ENCODE assay signal across 12 cellular contexts in the genomic region with DNA sequence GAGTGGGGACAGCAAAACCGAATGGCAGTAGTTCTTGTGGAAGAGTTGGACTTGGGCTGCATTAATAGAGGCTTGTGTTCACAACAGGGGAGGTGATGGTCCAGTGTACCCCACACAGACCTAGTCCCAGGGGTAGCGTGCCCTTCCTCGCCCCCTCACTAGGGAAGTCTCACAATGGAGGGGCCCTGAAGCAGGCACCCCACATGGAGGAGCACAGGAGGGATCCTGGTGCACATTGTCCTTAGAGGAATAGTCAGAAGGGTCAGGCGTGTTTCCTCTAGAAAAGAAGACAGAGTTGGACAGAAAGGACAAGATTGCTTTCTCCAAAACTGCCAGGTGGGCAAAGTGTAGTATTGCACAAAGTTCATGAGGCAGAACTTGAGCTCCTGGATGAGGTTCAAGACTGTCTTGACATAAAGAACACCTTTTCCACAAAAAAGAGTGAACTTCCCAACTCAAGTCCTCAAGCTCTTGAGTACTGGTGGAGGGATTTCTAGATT. TPM values are rescaled to one million over a fixed set of nuclear protein-coding genes. Genes with fewer than 3 reads are reported as not detected.
A peak's percentile ranks its signal among the peaks of the same experiment; 100 is the strongest.
DNase-seq lines count a peak whose midpoint lies in the region; ATAC-seq and TF ChIP-seq lines count a peak whose summit lies in the region.
"Had no signal": no experiment of that assay in that cellular context is flagged by ENCODE, and none has a peak within 500 bp of the region (broad histone marks: within the 10 kb centered on the region; RNA-seq: fewer than 3 reads in every experiment).

No MANE protein-coding gene starts in this region.

- no peaks in the 10 kb centered on the region for H3K36me3 ChIP-seq in Karpas-422 (ENCODE audit: insufficient read depth, low read length)

- no peak for ATAC-seq in GM19324 (IDR thresholded peaks at IDR 0.05; ENCODE audit: low FRiP score, unreplicated experiment)
- no peak for ATAC-seq in GM19463 (IDR thresholded peaks at IDR 0.05; ENCODE audit: unreplicated experiment)

- H3K9me2 ChIP-seq in Karpas-422 (replicated peaks; ENCODE audit: insufficient read depth, low read length): no peaks in the 10 kb centered on the region

- H3K27me3 ChIP-seq in Karpas-422 (ENCODE audit: low read length): no peaks in the 10 kb centered on the region
- H3K27me3 ChIP-seq: ascending aorta had no signal

- peak overlapping the region; percentile 68 for H3K4me3 Mint-ChIP-seq in MCF 10A (ENCODE audit: unreplicated experiment)
- peak overlapping the region in 1 of 3 experiments; percentile 11 for H3K4me3 Mint-ChIP-seq in nephron
- H3K4me3 Mint-ChIP-seq: activated CD4-positive, alpha-beta memory T cell treated with anti-CD3 and anti-CD28 coated beads, Interleukin-2, amount 10 ng/mL, durations not matched to agents 7 days and 5 days had no signal

- no peak overlapping the region for H3K27ac ChIP-seq in Karpas-422 (ENCODE audit: low read length)

- no TSS peak for BruUV-seq in MCF 10A (replicated peaks; lab: Mats Ljungman, UMichigan)

- DNase-seq in Caki2 (ENCODE audit: low read depth) (peak; percentile 25), Karpas-422 (peak; percentile 54), MCF 10A (ENCODE audit: unreplicated experiment) (no peak), NCI-H1048 (lab: John Stamatoyannopoulos, UW) (no peak), DMS153 treated with DMSO at 0.1 percent for 48 hours (lab: John Stamatoyannopoulos, UW; ENCODE audit: unreplicated experiment) (no peak)

- H3K4me3 ChIP-seq in Karpas-422 (ENCODE audit: low read length): no peak overlapping the region

- peak overlapping the region; percentile 63 for H3K27ac Mint-ChIP-seq in MCF 10A (ENCODE audit: low read depth, unreplicated experiment)
- H3K27ac Mint-ChIP-seq in nephron: peak overlapping the region; percentile 52 to 80 (median 65)
- H3K27ac Mint-ChIP-seq: activated CD4-positive, alpha-beta memory T cell treated with anti-CD3 and anti-CD28 coated beads, Interleukin-2, amount 10 ng/mL, durations not matched to agents 7 days and 5 days had no signal

- H3K4me1 Mint-ChIP-seq in MCF 10A (ENCODE audit: insufficient read depth, unreplicated experiment): peaks cover 58% of the 10 kb centered on the region
- peaks cover 46% of the 10 kb centered on the region for H3K4me1 Mint-ChIP-seq in nephron

- CTCF ChIA-PET in MCF 10A (lab: Yijun Ruan, JAX): interaction anchor here (0.6 to 16.6 kb wide), 60 partner anchors 8 to 1123 kb away, joined by 3 to 452 read pairs (median 5); partner anchors contain the start of genes ETNK2, REN, SNRPE and SOX13

- H3K4me2 ChIP-seq in Karpas-422 (ENCODE audit: low read depth, low read length, poor library complexity, severe bottlenecking): no peak overlapping the region

- no peaks in the 10 kb centered on the region for H3K9me3 Mint-ChIP-seq in MCF 10A (ENCODE audit: unreplicated experiment)
- H3K9me3 Mint-ChIP-seq in nephron: no peaks in the 10 kb centered on the region
- H3K9me3 Mint-ChIP-seq: activated CD4-positive, alpha-beta memory T cell treated with anti-CD3 and anti-CD28 coated beads, Interleukin-2, amount 10 ng/mL, durations not matched to agents 7 days and 5 days had no signal

- H4K20me1 ChIP-seq in Karpas-422 (ENCODE audit: insufficient read depth, low read depth, low read length): no peaks in the 10 kb centered on the region

- 0 out of 2 replicates have a peak overlapping the region, but pooled peaks have one; percentile 6 for H3K9ac ChIP-seq in Karpas-422 (ENCODE audit: low read length)

- H3K36me3 Mint-ChIP-seq in MCF 10A (ENCODE audit: insufficient read depth, unreplicated experiment): peaks cover 38% of the 10 kb centered on the region
- H3K36me3 Mint-ChIP-seq in nephron (ENCODE audit: low read depth): peaks cover 20% of the 10 kb centered on the region

- H2AFZ ChIP-seq in Karpas-422 (ENCODE audit: low read length): no peak overlapping the region; the same call in 1 of the 2 replicates

- no peaks in the 10 kb centered on the region for H3K79me2 ChIP-seq in Karpas-422 (ENCODE audit: low read length)

- POLR2A ChIA-PET in MCF 10A (lab: Yijun Ruan, JAX): interaction anchor here (0.6 to 8.3 kb wide), 17 partner anchors 9 to 1099 kb away, joined by 3 to 174 read pairs (median 5); partner anchors contain the start of genes ETNK2, SNRPE, SOX13 and TMCC2

- no peak for TF ChIP-seq CTCF in MCF 10A (IDR thresholded peaks at IDR 0.05; ENCODE audit: unreplicated experiment)
- no peak for TF ChIP-seq CTCF in nephron (IDR thresholded peaks at IDR 0.05; ENCODE audit: unreplicated experiment in 3 of 3)

- H3K4me1 ChIP-seq in Karpas-422 (ENCODE audit: low read length): peaks cover 2% of the 10 kb centered on the region; the same call in 1 of the 2 replicates

- intact Hi-C loops in MCF 10A (cut with micrococcal nuclease): loop anchor here (2.0 to 10.0 kb wide), 5 partner anchors 71 to 786 kb away; partner anchors contain the start of gene ATP2B4

- H3K27me3 Mint-ChIP-seq in MCF 10A (ENCODE audit: insufficient read depth, unreplicated experiment) (no peaks in the 10 kb centered on the region), nephron (ENCODE audit: low read depth) (no peaks in the 10 kb centered on the region)
- H3K27me3 Mint-ChIP-seq: activated CD4-positive, alpha-beta memory T cell treated with anti-CD3 and anti-CD28 coated beads, Interleukin-2, amount 10 ng/mL, durations not matched to agents 7 days and 5 days had no signal

- H3K9me3 ChIP-seq in Karpas-422 (ENCODE audit: low read length): no peaks in the 10 kb centered on the region
- H3K9me3 ChIP-seq: ascending aorta had no signal

- in situ Hi-C loops in Caki2 (cut with HindIII; ENCODE audit: low pct_unique_long_range_greater_than_20kb, low sequenced_read_pairs): loop anchor here (25.0 kb wide), 1 partner anchor 266 kb away; the partner anchor contains the start of gene SNRPE

RNA-seq across cellular contexts. Expression of gene ETNK2, which starts 23.3 kb away (rescaled TPM):
- total RNA-seq in Caki2 (2014; rRNA removed; shearing (Covaris generic); ENCODE audit: low replicate concordance): 5.3 and 5.6 TPM in 2 replicates
- not detected in 2 replicates for total RNA-seq in Karpas-422 (2014; rRNA removed; shearing (Covaris generic); ENCODE audit: low replicate concordance)
- total RNA-seq in MCF 10A (2022): 6.7 and 9.5 TPM in 2 replicates

RNA-seq across cellular contexts. Expression of gene REN, which starts 37.6 kb away (rescaled TPM):
- not detected in 2 replicates for total RNA-seq in Caki2 (2014; rRNA removed; shearing (Covaris generic); ENCODE audit: low replicate concordance)
- total RNA-seq in Karpas-422 (2014; rRNA removed; shearing (Covaris generic); ENCODE audit: low replicate concordance): not detected in 2 replicates
- total RNA-seq in MCF 10A (2022): not detected in 2 replicates
- total RNA-seq: activated CD4-positive, alpha-beta memory T cell treated with anti-CD3 and anti-CD28 coated beads, Interleukin-2, amount 10 ng/mL, durations not matched to agents 7 days and 5 days; ascending aorta; Right ventricle myocardium inferior; skeletal muscle tissue had no signal

RNA-seq across cellular contexts. Expression of gene SOX13, which starts 55.6 kb away (rescaled TPM):
- total RNA-seq in Caki2 (2014; rRNA removed; shearing (Covaris generic); ENCODE audit: low replicate concordance): 0.06 and 3.4 TPM in 2 replicates
- not detected in 2 replicates for total RNA-seq in Karpas-422 (2014; rRNA removed; shearing (Covaris generic); ENCODE audit: low replicate concordance)
- 23.7 and 32.8 TPM in 2 replicates for total RNA-seq in MCF 10A (2022)

Comparison
In these comparisons a context has a peak if more than half of its experiments do, and no peak if none do; other contexts are left out.
1. DNase-seq: peak in Caki2 (single experiment) and Karpas-422 (single experiment); none in MCF 10A (single experiment), NCI-H1048 (single experiment) and DMS153 treated with DMSO at 0.1 percent for 48 hours (single experiment).